In the genomic region with DNA sequence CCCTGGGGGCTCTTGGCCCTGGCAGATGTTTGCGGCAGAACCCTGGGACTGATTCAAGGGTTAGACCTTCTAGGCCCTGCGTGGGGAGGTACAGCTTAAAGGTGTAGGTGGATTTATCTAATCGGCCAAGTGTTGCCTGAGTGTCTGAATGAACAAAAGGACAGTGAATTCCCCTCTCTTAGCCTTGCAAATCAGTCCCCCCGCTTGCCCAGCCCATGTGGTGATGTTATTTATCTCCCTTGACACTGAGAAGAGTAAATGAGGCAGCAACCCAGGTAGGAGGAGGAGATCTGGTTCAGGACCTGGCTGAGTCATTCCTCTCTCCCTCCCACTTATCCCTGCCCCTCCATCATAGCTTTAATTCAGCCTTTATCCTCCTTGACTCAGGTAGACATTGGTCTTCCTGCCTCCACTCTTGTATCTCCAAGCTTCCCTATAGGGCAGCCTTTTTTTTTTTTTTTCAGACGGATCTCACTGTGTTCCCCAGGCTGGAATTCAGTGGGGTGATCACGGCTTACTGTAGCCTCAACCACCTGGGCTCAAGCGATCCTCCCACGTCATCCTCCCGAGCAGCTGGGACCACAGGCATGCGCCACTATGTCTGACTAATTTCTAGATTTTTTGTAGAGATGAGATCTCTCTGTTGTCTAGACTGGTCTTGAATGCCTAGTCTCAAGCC, we compare ENCODE assay signal across 8 cellular contexts. TPM values are rescaled to one million over a fixed set of nuclear protein-coding genes. Genes with fewer than 3 reads are reported as not detected.
DNase-seq lines count a peak whose midpoint lies in the region; ATAC-seq and TF ChIP-seq lines count a peak whose summit lies in the region.

No MANE protein-coding gene starts in this region.

- peak overlapping the region; percentile 95 for H3K27ac ChIP-seq in foreskin keratinocyte
- H3K27ac ChIP-seq in sigmoid colon = no peak overlapping the region

- in situ Hi-C loops in GM13977 (cut with MboI; ENCODE audit: low pct_unique_long_range_greater_than_20kb, low sequenced_read_pairs, unreplicated experiment) = no loop called here

- TF ChIP-seq POLR2A in sigmoid colon (IDR thresholded peaks at IDR 0.05) = no peak

- peaks cover 0 to 2% of the 10 kb centered on the region in 2 donors for H3K4me1 Mint-ChIP-seq in effector memory CD8-positive, alpha-beta T cell (ENCODE audit: low read depth in 2 of 2)

- H3K9me3 Mint-ChIP-seq in effector memory CD8-positive, alpha-beta T cell = no peaks in the 10 kb centered on the region

- ATAC-seq in GM21619 (IDR thresholded peaks at IDR 0.05; ENCODE audit: unreplicated experiment) (peak; percentile 76), foreskin keratinocyte (peak; percentile 85)
- ATAC-seq in effector memory CD8-positive, alpha-beta T cell (replicated peaks) = no peak

- H3K27me3 ChIP-seq in foreskin keratinocyte (no peaks in the 10 kb centered on the region), sigmoid colon (no peaks in the 10 kb centered on the region)

- H3K4me3 ChIP-seq in sigmoid colon = no peak overlapping the region

- peaks cover 3% of the 10 kb centered on the region for H3K36me3 Mint-ChIP-seq in effector memory CD8-positive, alpha-beta T cell (ENCODE audit: insufficient read depth)

- no peaks in the 10 kb centered on the region for H3K36me3 ChIP-seq in sigmoid colon

- peaks cover 14 to 53% of the 10 kb centered on the region in 2 donors for H3K27me3 Mint-ChIP-seq in effector memory CD8-positive, alpha-beta T cell

- H3K4me1 ChIP-seq in foreskin keratinocyte (peaks cover 15% of the 10 kb centered on the region), sigmoid colon (no peaks in the 10 kb centered on the region)

- DNase-seq in GM13977 (ENCODE audit: low spot score) (peak; percentile 82), M059J (ENCODE audit: low read depth) (peak; percentile 91), foreskin keratinocyte (peak; percentile 97 to 99), SW 1271 (lab: John Stamatoyannopoulos, UW) (no peak), sigmoid colon (no peak), NCI-H1092 treated with DMSO at 0.1 percent for 48 hours (lab: John Stamatoyannopoulos, UW) (no peak)
- DNase-seq in effector memory CD8-positive, alpha-beta T cell = no peak

- TF ChIP-seq EP300 in sigmoid colon (IDR thresholded peaks at IDR 0.05) = no peak

- intact Hi-C loops in sigmoid colon (cut with DNase I) = no loop called here

- WGBS in sigmoid colon, 2 donors = 84 to 86% methylated on average over 10 of the region's 10 CpGs

- H3K27ac Mint-ChIP-seq in effector memory CD8-positive, alpha-beta T cell = no peak overlapping the region

- no peaks in the 10 kb centered on the region for H3K9me3 ChIP-seq in sigmoid colon

- TF ChIP-seq CTCF in GM13977 (IDR thresholded peaks at IDR 0.05; ENCODE audit: extremely low read depth, insufficient read depth, missing control alignments) = no peak
- no peak for TF ChIP-seq CTCF in foreskin keratinocyte (conservative IDR thresholded peaks at IDR 0.05)
- no peak for TF ChIP-seq CTCF in sigmoid colon (IDR thresholded peaks at IDR 0.05)

- no peak overlapping the region for H3K4me3 Mint-ChIP-seq in effector memory CD8-positive, alpha-beta T cell

RNA-seq across cellular contexts. Expression of gene MAGEF1, which starts 54.7 kb away (rescaled TPM):
- total RNA-seq in M059J (2014; rRNA removed; shearing (Covaris generic)) = 35.4 and 61.3 TPM in 2 replicates
- total RNA-seq in foreskin keratinocyte (18.4 and 19.1 TPM in 2 replicates), sigmoid colon (10 to 100 TPM; 31.0 to 34.1 (median 33.5) TPM)
- polyA plus RNA-seq in foreskin keratinocyte (17.0 and 19.1 TPM in 2 replicates), sigmoid colon (10 to 100 TPM; 29.4 to 43.6 (median 30.6) TPM)

Comparison
In these comparisons a context has a peak if more than half of its experiments do, and no peak if none do; other contexts are left out.
1. DNase-seq: peak in GM13977 (single experiment), M059J (single experiment) and foreskin keratinocyte (2 of 2); none in effector memory CD8-positive, alpha-beta T cell (0 of 3), SW 1271 (0 of 2), sigmoid colon (single experiment) and NCI-H1092 treated with DMSO at 0.1 percent for 48 hours (single experiment).